ENCODE assay signal across 1 cellular context in the genomic region with DNA sequence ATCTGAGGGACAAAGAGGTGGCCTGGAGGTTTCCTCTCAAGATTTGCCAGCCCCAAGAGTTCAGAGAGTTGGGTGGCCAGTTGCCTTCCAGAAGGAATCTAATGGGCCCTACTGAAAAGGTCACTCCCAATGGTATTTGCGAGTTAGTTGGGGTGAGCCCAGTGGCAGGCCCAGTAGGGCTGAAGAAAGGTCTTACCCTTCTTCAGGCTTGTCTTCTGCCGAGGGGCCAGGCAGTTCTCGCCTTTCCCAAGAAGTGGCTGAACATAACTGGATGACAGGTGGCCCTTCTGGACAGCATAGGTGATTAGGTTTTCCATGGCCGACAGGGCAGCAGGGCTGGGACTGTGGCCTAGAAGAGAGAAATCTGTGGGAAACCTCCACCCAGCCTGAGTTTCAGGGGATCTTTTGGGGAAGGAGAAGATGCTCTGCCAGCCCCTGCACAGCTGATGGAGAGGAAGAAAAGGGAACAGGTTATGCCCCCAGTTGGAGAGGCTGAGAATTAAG.
TF ChIP-seq lines count a peak whose summit lies in the region.

No MANE protein-coding gene starts in this region.

TF ChIP-seq in GM12878, 131 proteins besides CTCF, POLR2A, EP300 and RAD21:
- TF ChIP-seq JUNB (IDR thresholded peaks at IDR 0.05): no peak
- TF ChIP-seq NBN (IDR thresholded peaks at IDR 0.05): no peak
- no peak for TF ChIP-seq GABPA (IDR thresholded peaks at IDR 0.05; ENCODE audit: low read depth)
- no peak for TF ChIP-seq EGR1 (IDR thresholded peaks at IDR 0.05; ENCODE audit: borderline replicate concordance in 1 of 2, low read depth in 2 of 2, low read length in 2 of 2)
- no peak for TF ChIP-seq FOS (IDR thresholded peaks at IDR 0.05; ENCODE audit: borderline replicate concordance, extremely low read depth, insufficient read length)
- TF ChIP-seq KLF5 (IDR thresholded peaks at IDR 0.05; ENCODE audit: partially characterized antibody): no peak
- TF ChIP-seq, protein P1, sequence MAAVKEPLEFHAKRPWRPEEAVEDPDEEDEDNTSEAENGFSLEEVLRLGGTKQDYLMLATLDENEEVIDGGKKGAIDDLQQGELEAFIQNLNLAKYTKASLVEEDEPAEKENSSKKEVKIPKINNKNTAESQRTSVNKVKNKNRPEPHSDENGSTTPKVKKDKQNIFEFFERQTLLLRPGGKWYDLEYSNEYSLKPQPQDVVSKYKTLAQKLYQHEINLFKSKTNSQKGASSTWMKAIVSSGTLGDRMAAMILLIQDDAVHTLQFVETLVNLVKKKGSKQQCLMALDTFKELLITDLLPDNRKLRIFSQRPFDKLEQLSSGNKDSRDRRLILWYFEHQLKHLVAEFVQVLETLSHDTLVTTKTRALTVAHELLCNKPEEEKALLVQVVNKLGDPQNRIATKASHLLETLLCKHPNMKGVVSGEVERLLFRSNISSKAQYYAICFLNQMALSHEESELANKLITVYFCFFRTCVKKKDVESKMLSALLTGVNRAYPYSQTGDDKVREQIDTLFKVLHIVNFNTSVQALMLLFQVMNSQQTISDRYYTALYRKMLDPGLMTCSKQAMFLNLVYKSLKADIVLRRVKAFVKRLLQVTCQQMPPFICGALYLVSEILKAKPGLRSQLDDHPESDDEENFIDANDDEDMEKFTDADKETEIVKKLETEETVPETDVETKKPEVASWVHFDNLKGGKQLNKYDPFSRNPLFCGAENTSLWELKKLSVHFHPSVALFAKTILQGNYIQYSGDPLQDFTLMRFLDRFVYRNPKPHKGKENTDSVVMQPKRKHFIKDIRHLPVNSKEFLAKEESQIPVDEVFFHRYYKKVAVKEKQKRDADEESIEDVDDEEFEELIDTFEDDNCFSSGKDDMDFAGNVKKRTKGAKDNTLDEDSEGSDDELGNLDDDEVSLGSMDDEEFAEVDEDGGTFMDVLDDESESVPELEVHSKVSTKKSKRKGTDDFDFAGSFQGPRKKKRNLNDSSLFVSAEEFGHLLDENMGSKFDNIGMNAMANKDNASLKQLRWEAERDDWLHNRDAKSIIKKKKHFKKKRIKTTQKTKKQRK (IDR thresholded peaks at IDR 0.05; ENCODE audit: low read depth, low read length): no peak
- TF ChIP-seq, protein P2, sequence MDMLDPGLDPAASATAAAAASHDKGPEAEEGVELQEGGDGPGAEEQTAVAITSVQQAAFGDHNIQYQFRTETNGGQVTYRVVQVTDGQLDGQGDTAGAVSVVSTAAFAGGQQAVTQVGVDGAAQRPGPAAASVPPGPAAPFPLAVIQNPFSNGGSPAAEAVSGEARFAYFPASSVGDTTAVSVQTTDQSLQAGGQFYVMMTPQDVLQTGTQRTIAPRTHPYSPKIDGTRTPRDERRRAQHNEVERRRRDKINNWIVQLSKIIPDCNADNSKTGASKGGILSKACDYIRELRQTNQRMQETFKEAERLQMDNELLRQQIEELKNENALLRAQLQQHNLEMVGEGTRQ (IDR thresholded peaks at IDR 0.05; ENCODE audit: borderline replicate concordance, low read depth, low read length): no peak
- no peak for TF ChIP-seq NR2C1 (IDR thresholded peaks at IDR 0.05)
- TF ChIP-seq, protein P3, sequence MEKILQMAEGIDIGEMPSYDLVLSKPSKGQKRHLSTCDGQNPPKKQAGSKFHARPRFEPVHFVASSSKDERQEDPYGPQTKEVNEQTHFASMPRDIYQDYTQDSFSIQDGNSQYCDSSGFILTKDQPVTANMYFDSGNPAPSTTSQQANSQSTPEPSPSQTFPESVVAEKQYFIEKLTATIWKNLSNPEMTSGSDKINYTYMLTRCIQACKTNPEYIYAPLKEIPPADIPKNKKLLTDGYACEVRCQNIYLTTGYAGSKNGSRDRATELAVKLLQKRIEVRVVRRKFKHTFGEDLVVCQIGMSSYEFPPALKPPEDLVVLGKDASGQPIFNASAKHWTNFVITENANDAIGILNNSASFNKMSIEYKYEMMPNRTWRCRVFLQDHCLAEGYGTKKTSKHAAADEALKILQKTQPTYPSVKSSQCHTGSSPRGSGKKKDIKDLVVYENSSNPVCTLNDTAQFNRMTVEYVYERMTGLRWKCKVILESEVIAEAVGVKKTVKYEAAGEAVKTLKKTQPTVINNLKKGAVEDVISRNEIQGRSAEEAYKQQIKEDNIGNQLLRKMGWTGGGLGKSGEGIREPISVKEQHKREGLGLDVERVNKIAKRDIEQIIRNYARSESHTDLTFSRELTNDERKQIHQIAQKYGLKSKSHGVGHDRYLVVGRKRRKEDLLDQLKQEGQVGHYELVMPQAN (conservative IDR thresholded peaks at IDR 0.05): no peak
- TF ChIP-seq RB1 (IDR thresholded peaks at IDR 0.05; ENCODE audit: borderline replicate concordance): no peak
- TF ChIP-seq CREM (IDR thresholded peaks at IDR 0.05; ENCODE audit: low read depth): no peak
- TF ChIP-seq DPF2 (IDR thresholded peaks at IDR 0.05): no peak
- no peak for TF ChIP-seq CBX5 (IDR thresholded peaks at IDR 0.05; ENCODE audit: low read depth)
- no peak for TF ChIP-seq SRF (IDR thresholded peaks at IDR 0.05; ENCODE audit: low read depth in 2 of 2, low read length in 2 of 2)
- no peak for TF ChIP-seq ZNF384 (IDR thresholded peaks at IDR 0.05; ENCODE audit: borderline replicate concordance, low read depth, low read length)
- no peak for TF ChIP-seq NFXL1 (IDR thresholded peaks at IDR 0.05; ENCODE audit: borderline replicate concordance)
- no peak for TF ChIP-seq POLR2AphosphoS5 (IDR thresholded peaks at IDR 0.05; ENCODE audit: low read length)
